Comparison of ENCODE assay signal across 8 cellular contexts in genomic region chr11:65111537-65112225, GRCh38. TPM values are rescaled to one million over a fixed set of nuclear protein-coding genes. Genes with fewer than 3 reads are reported as not detected.
A peak's percentile ranks its signal among the peaks of the same experiment; 100 is the strongest.
DNase-seq lines count a peak whose midpoint lies in the region; ATAC-seq, FAIRE-seq and TF ChIP-seq lines count a peak whose summit lies in the region.

Gene TM7SF2, plus strand, starts transcription at chr11:65111872. Its CDS starts 144 bp downstream, at chr11:65112016.

- ATAC-seq in GM21576 (IDR thresholded peaks at IDR 0.05; ENCODE audit: unreplicated experiment): peak; percentile 61
- peak; percentile 87 for ATAC-seq in RWPE2 (ENCODE audit: low read depth)
- peak; percentile 76 to 87 (median 82) for ATAC-seq in natural killer cell

- peaks cover 35 to 36% of the 10 kb centered on the region in 2 donors for H3K4me1 Mint-ChIP-seq in natural killer cell

- H3K4me3 Mint-ChIP-seq in natural killer cell: peak within 1 kb of the TSS; percentile 96

- intact Hi-C loops in natural killer cell (cut with micrococcal nuclease): loop anchor here (2.0 to 10.0 kb wide), 6 partner anchors 15 to 337 kb away; partner anchors contain the start of genes CAPN1, SF1, SNX15 and VPS51

- peaks cover 10% of the 10 kb centered on the region for H3K4me1 ChIP-seq in RWPE2 (ENCODE audit: insufficient read depth, poor library complexity, severe bottlenecking)

- H3K27ac Mint-ChIP-seq in natural killer cell: peak within 1 kb of the TSS; percentile 91 to 97

- H3K36me3 ChIP-seq in RWPE2 (ENCODE audit: low read depth): peaks cover 10% of the 10 kb centered on the region; the same call in 1 of the 2 replicates

- no peaks in the 10 kb centered on the region for H3K27me3 ChIP-seq in RWPE2 (ENCODE audit: insufficient read depth, poor library complexity, severe bottlenecking)

- H3K4me3 ChIP-seq in LNCaP clone FGC (ENCODE audit: low read depth, low read length) (peak within 1 kb of the TSS; percentile 95), RWPE2 (ENCODE audit: severe bottlenecking) (peak within 1 kb of the TSS; percentile 39), fibroblast of mammary gland (ENCODE audit: control insufficient read depth, low read depth, low read length) (peak within 1 kb of the TSS; percentile 49)

- FAIRE-seq in D721Med (lab: Jason Lieb, UNC): no peak

- H3K36me3 Mint-ChIP-seq in natural killer cell: no peaks in the 10 kb centered on the region

- no peaks in the 10 kb centered on the region for H3K27me3 Mint-ChIP-seq in natural killer cell (ENCODE audit: low read depth in 2 of 2)

- peak; percentile 96 for DNase-seq in D721Med (ENCODE audit: insufficient read length, low spot score)
- peak; percentile 83 for DNase-seq in LNCaP clone FGC (ENCODE audit: low read depth)
- peak; percentile 97 for DNase-seq in RWPE2 (ENCODE audit: low spot score)
- peak; percentile 92 for DNase-seq in activated T-helper 9 cell treated with anti-CD3 and anti-CD28 coated beads, Interleukin-2, amount 50 U/mL, for 16 hours (ENCODE audit: low read depth)
- peak; percentile 81 for DNase-seq in fibroblast of mammary gland (ENCODE audit: low read depth)
- peak; percentile 94 for DNase-seq in natural killer cell
- peak; percentile 85 to 94 (median 88) for DNase-seq in stimulated activated naive CD4-positive, alpha-beta T cell (lab: John Stamatoyannopoulos, UW)

- no peak for TF ChIP-seq CTCF in D721Med (IDR thresholded peaks at IDR 0.05; ENCODE audit: insufficient read depth, missing control alignments)
- no peak for TF ChIP-seq CTCF in LNCaP clone FGC (IDR thresholded peaks at IDR 0.05; ENCODE audit: control insufficient read depth, extremely low read depth, insufficient read depth)
- TF ChIP-seq CTCF in RWPE2 (IDR thresholded peaks at IDR 0.05; ENCODE audit: poor library complexity, severe bottlenecking): no peak
- no peak for TF ChIP-seq CTCF in fibroblast of mammary gland (conservative IDR thresholded peaks at IDR 0.05; ENCODE audit: control insufficient read depth, insufficient read depth, low read depth, low read length)
- no peak for TF ChIP-seq CTCF in natural killer cell (IDR thresholded peaks at IDR 0.05)

- no peaks in the 10 kb centered on the region for H3K9me3 Mint-ChIP-seq in natural killer cell

- H3K27ac ChIP-seq in RWPE2 (ENCODE audit: poor library complexity, severe bottlenecking): peak within 1 kb of the TSS; percentile 45

- no peaks in the 10 kb centered on the region for H3K9me3 ChIP-seq in RWPE2 (ENCODE audit: severe bottlenecking)

RNA-seq across cellular contexts. Expression of gene TM7SF2, which starts in this region (rescaled TPM):
- 10 to 100 TPM; 17.0 to 23.2 (median 18.6) TPM for total RNA-seq in natural killer cell

Comparison
In these comparisons a context has a peak if more than half of its experiments do, and no peak if none do; other contexts are left out.
1. Peak in every context shown above with its lines: DNase-seq, ATAC-seq, H3K4me3 ChIP-seq and H3K27ac ChIP-seq.
2. H3K4me3 ChIP-seq: peak in every context shown above with its lines; median percentile 95 in LNCaP clone FGC; 49 in fibroblast of mammary gland; 39 in RWPE2.